ENCODE assay signal across 8 cellular contexts in genomic region chr1:45584351-45585109, GRCh38. TPM values are rescaled to one million over a fixed set of nuclear protein-coding genes. Genes with fewer than 3 reads are reported as not detected.
DNase-seq lines count a peak whose midpoint lies in the region; ATAC-seq and TF ChIP-seq lines count a peak whose summit lies in the region.

No MANE protein-coding gene starts in this region.

- POLR2A ChIA-PET in CD8-positive, alpha-beta T cell (lab: Charles Lee): interaction anchor here (0.7 to 3.4 kb wide), 10 partner anchors 9 to 281 kb away, joined by 3 to 19 read pairs (median 6); partner anchors contain the start of genes AKR1A1, CCDC163, GPBP1L1 and MMACHC

- H3K4me3 ChIP-seq in CD8-positive, alpha-beta T cell (ENCODE audit: low read depth, low read length): peak overlapping the region; percentile 82
- H3K4me3 ChIP-seq in esophagus (ENCODE audit: low read depth in 1 of 2, low read length in 2 of 2) (peak overlapping the region; percentile 75 to 90), mucosa of stomach (ENCODE audit: low read length) (peak overlapping the region; percentile 86)

- H3K9ac ChIP-seq in mucosa of stomach (ENCODE audit: low read length): peak overlapping the region; percentile 88

- H3K27me3 ChIP-seq in CD8-positive, alpha-beta T cell (ENCODE audit: insufficient read depth, low read length): no peaks in the 10 kb centered on the region
- no peaks in the 10 kb centered on the region for H3K27me3 ChIP-seq in esophagus (ENCODE audit: control insufficient read depth in 1 of 2, insufficient read depth in 2 of 2, low read length in 2 of 2)
- H3K27me3 ChIP-seq in mucosa of stomach (ENCODE audit: control insufficient read depth, insufficient read depth, low read length): no peaks in the 10 kb centered on the region

- DNase-seq in CD8-positive, alpha-beta T cell: peak; percentile 75 to 91 (median 87)
- DNase-seq in KBM-7 (peak; percentile 90), OCI-M2 (lab: John Stamatoyannopoulos, UW; ENCODE audit: unreplicated experiment) (peak; percentile 50)
- DNase-seq in activated T-cell treated with anti-CD3 and anti-CD28 coated beads, Interleukin-2, amount 50 U/mL, for 1 hour: peak; percentile 89
- peak; percentile 56 to 70 for DNase-seq in stimulated activated CD8-positive, alpha-beta memory T cell treated with anti-CD3 and anti-CD28 coated beads, Interleukin-4, amount 100 ng/mL, for 4 hours (ENCODE audit: low read depth in 2 of 2, low spot score in 1 of 2)

- in situ Hi-C loops in KBM-7 (cut with MboI; ENCODE audit: low pct_unique_long_range_greater_than_20kb, low sequenced_read_pairs): no loop called here

- WGBS in esophagus, 2 donors: 0 to 1% methylated on average over 54 to 59 of the region's 59 CpGs

- H3K4me3 Mint-ChIP-seq in CD8-positive, alpha-beta T cell: peak overlapping the region; percentile 92

- CTCF ChIA-PET in CD8-positive, alpha-beta T cell (lab: Charles Lee): interaction anchor here (1.4 to 7.6 kb wide), 2 partner anchors 15 to 91 kb away, joined by 6 to 52 read pairs; no protein-coding TSS in a partner anchor

- H3K9me3 Mint-ChIP-seq in CD8-positive, alpha-beta T cell: no peaks in the 10 kb centered on the region

- ATAC-seq in CD8-positive, alpha-beta T cell: peak; percentile 58
- peak; percentile 38 for ATAC-seq in GM21515 (IDR thresholded peaks at IDR 0.05; ENCODE audit: unreplicated experiment)

- peaks cover 36% of the 10 kb centered on the region for H3K4me1 Mint-ChIP-seq in CD8-positive, alpha-beta T cell (ENCODE audit: low read depth)

- H3K27me3 Mint-ChIP-seq in CD8-positive, alpha-beta T cell (ENCODE audit: low read depth): no peaks in the 10 kb centered on the region

- H3K27ac ChIP-seq in CD8-positive, alpha-beta T cell (ENCODE audit: low read depth, low read length): peak overlapping the region; percentile 86
- H3K27ac ChIP-seq in esophagus (ENCODE audit: low read depth in 2 of 2, low read length in 1 of 2): peak overlapping the region; percentile 93 to 97

- intact Hi-C loops in CD8-positive, alpha-beta T cell (cut with DNase I, micrococcal nuclease): loop anchor here (1.0 to 10.0 kb wide), 12 partner anchors 34 to 910 kb away; partner anchors contain the start of genes AKR1A1 (in 2 of the 2), IPP (in 2 of the 2), KIF2C (in 2 of the 2) and ARMH1 (in 1 of the 2)

- peaks cover 18% of the 10 kb centered on the region for H3K36me3 Mint-ChIP-seq in CD8-positive, alpha-beta T cell

- no peak for TF ChIP-seq CTCF in CD8-positive, alpha-beta T cell (IDR thresholded peaks at IDR 0.05)

- peaks cover 23% of the 10 kb centered on the region for H3K4me1 ChIP-seq in CD8-positive, alpha-beta T cell (ENCODE audit: insufficient read depth, low read length)
- peaks cover 0 to 4% of the 10 kb centered on the region in 2 donors for H3K4me1 ChIP-seq in esophagus (ENCODE audit: control insufficient read depth in 2 of 2, insufficient read depth in 2 of 2, low read length in 1 of 2)
- H3K4me1 ChIP-seq in mucosa of stomach (ENCODE audit: control insufficient read depth, insufficient read depth, low read length): peaks cover 21% of the 10 kb centered on the region

- H3K36me3 ChIP-seq in CD8-positive, alpha-beta T cell (ENCODE audit: insufficient read depth, low read length): no peaks in the 10 kb centered on the region
- H3K36me3 ChIP-seq in esophagus (ENCODE audit: control insufficient read depth in 2 of 2, insufficient read depth in 2 of 2, low read length in 1 of 2) (no peaks in the 10 kb centered on the region), mucosa of stomach (ENCODE audit: control insufficient read depth, insufficient read depth, low read length) (no peaks in the 10 kb centered on the region)

- no peaks in the 10 kb centered on the region for H3K9me3 ChIP-seq in CD8-positive, alpha-beta T cell (ENCODE audit: low read length)
- H3K9me3 ChIP-seq in esophagus (ENCODE audit: control insufficient read depth in 2 of 2, insufficient read depth in 1 of 2, low read depth in 1 of 2, low read length in 1 of 2): no peaks in the 10 kb centered on the region
- H3K9me3 ChIP-seq in mucosa of stomach (ENCODE audit: control insufficient read depth, low read length): no peaks in the 10 kb centered on the region

- peak overlapping the region; percentile 98 for H3K27ac Mint-ChIP-seq in CD8-positive, alpha-beta T cell

RNA-seq across cellular contexts. Expression of gene NASP, which starts 0.7 kb away (rescaled TPM):
- 100 to 1,000 TPM; 106 to 112 TPM for total RNA-seq in CD8-positive, alpha-beta T cell
- polyA plus RNA-seq in esophagus: 10 to 100 TPM; 94.2 to 96.9 TPM

RNA-seq across cellular contexts. Expression of gene AKR1A1, which starts 33.9 kb away (rescaled TPM):
- 10 to 100 TPM; 27.2 to 31.9 TPM for total RNA-seq in CD8-positive, alpha-beta T cell
- polyA plus RNA-seq in esophagus: 100 to 1,000 TPM; 212 to 242 TPM

RNA-seq across cellular contexts. Expression of gene CCDC17, which starts 39.3 kb away (rescaled TPM):
- total RNA-seq in CD8-positive, alpha-beta T cell: 1 to 10 TPM; 3.8 to 4.5 TPM
- polyA plus RNA-seq in esophagus: 1 to 10 TPM in 1 of 2 donors, under 1 TPM in 1; 0.54 to 1.4 TPM

Comparison
In these comparisons a context has a peak if more than half of its experiments do, and no peak if none do; other contexts are left out.
1. Peak in every context shown above with its lines: DNase-seq, ATAC-seq, H3K4me3 ChIP-seq and H3K27ac ChIP-seq.